Comparison of ENCODE assay signal across 8 cellular contexts in the genomic region with DNA sequence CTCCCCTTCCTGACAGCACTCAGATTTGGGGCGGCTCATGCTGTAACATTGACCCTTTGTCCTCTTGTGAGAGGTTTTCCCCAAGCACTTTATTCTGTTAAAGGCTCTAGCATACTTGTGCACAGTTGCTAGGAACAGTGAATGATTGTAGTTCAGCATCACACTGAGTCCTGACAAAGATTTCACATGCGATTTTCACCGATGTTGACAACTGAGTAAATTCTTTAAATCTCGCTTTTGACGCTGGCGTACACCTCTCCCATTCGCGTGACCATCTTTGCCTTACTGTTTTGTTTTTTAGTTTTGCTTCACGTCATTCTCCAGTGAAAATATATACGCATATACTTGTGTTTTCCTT. TPM values are rescaled to one million over a fixed set of nuclear protein-coding genes. Genes with fewer than 3 reads are reported as not detected.
DNase-seq lines count a peak whose midpoint lies in the region; ATAC-seq and TF ChIP-seq lines count a peak whose summit lies in the region.

No MANE protein-coding gene starts in this region.

- peaks cover 0 to 4% of the 10 kb centered on the region in 2 donors for H3K36me3 ChIP-seq in gastrocnemius medialis

- intact Hi-C loops in gastrocnemius medialis (cut with DNase I; ENCODE audit: low total_unique reads) (loop anchor here (5.0 to 10.0 kb wide), 2 partner anchors 307 to 835 kb away; partner anchors contain the start of genes JAK2 and PDCD1LG2), posterior cingulate gyrus (cut with DNase I) (no loop called here)

- H3K4me3 ChIP-seq in foreskin fibroblast (ENCODE audit: low read depth in 1 of 2, low read length in 2 of 2) (peak overlapping the region; percentile 75 to 79), gastrocnemius medialis (peak overlapping the region; percentile 81 to 98 (median 88))

- in situ Hi-C loops in gastrocnemius medialis (cut with MboI; ENCODE audit: low sequenced_read_pairs in 4 of 4) = loop anchor here in 1 of 4 donors (10.0 to 25.0 kb wide), 3 partner anchors 55 to 945 kb away; partner anchors contain the start of genes PLGRKT and RIC1

- H3K4me1 ChIP-seq in gastrocnemius medialis = peaks cover 46% of the 10 kb centered on the region in 2 donors

- no peak for TF ChIP-seq CTCF in foreskin fibroblast (IDR thresholded peaks at IDR 0.05; ENCODE audit: low read depth, low read length)
- no peak for TF ChIP-seq CTCF in gastrocnemius medialis (IDR thresholded peaks at IDR 0.05 in 4 of 5, conservative IDR thresholded peaks at IDR 0.05 in 1 of 5)

- TF ChIP-seq POLR2A in gastrocnemius medialis (IDR thresholded peaks at IDR 0.05) = no peak

- DNase-seq in OCI-M1 (lab: John Stamatoyannopoulos, UW) (peak; percentile 99), foreskin fibroblast (peak in 1 of 2 donors; percentile 24), gastrocnemius medialis (no peak), posterior cingulate gyrus (no peak), COLO668 (lab: John Stamatoyannopoulos, UW; ENCODE audit: unreplicated experiment) (no peak)
- DNase-seq in activated CD4-positive, CD25-positive, alpha-beta regulatory T cell (lab: John Stamatoyannopoulos, UW) = no peak

- no peaks in the 10 kb centered on the region for H3K9me3 ChIP-seq in gastrocnemius medialis

- peak overlapping the region; percentile 91 to 99 (median 95) for H3K27ac ChIP-seq in gastrocnemius medialis

- ATAC-seq in GM18858 (IDR thresholded peaks at IDR 0.05; ENCODE audit: unreplicated experiment) (peak; percentile 3), gastrocnemius medialis (peak; percentile 1), GM21360 (IDR thresholded peaks at IDR 0.05; ENCODE audit: unreplicated experiment) (no peak)

- H3K27me3 ChIP-seq in gastrocnemius medialis = no peaks in the 10 kb centered on the region

RNA-seq across cellular contexts. Expression of gene CDC37L1, which starts 0.8 kb away (rescaled TPM):
- 100 to 1,000 TPM in 3 of 4 donors, 10 to 100 TPM in 1; 91.1 to 157 (median 131) TPM for total RNA-seq in gastrocnemius medialis

RNA-seq across cellular contexts. Expression of gene SPATA6L, which starts 13.9 kb away (rescaled TPM):
- under 1 TPM in 2 of 4 donors, not detected in 2; 0.39 to 0.44 TPM for total RNA-seq in gastrocnemius medialis

RNA-seq across cellular contexts. Expression of gene PLPP6, which starts 18.1 kb away (rescaled TPM):
- 1 to 10 TPM; 2.5 to 3.1 (median 2.5) TPM for total RNA-seq in gastrocnemius medialis
